Comparison of ENCODE assay signal across 2 cellular contexts in genomic region chr11:65003968-65004367, GRCh38. TPM values are rescaled to one million over a fixed set of nuclear protein-coding genes. Genes with fewer than 3 reads are reported as not detected.
"Had no signal": no experiment of that assay in that cellular context is flagged by ENCODE, and none has a peak within 500 bp of the region (broad histone marks: within the 10 kb centered on the region; RNA-seq: fewer than 3 reads in every experiment).

No MANE protein-coding gene starts in this region.

RNA-seq across cellular contexts. Expression of gene MAJIN, which starts 32.1 kb away (rescaled TPM):
- total RNA-seq: G401, GM12878 had no signal
